11 cellular contexts compared by ENCODE assay signal in the genomic region with DNA sequence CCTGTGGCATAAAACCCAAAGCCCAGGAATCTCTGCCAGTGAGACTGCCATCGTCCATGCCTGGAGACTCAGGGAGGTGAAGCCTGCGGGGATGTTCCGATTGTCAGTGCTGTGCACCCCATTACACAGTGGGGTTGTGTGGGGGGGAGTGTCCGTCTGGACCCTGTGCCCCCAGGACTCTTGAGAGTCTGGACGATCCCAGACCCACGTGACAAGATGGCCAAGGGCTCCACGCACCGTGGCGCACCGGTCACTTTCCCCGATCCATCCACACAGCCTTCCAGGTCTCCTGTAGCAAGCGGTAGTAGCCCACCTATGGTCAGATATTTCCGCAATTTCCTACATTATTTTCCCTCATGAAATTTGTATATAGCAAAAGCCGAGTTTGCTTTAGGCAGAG. TPM values are rescaled to one million over a fixed set of nuclear protein-coding genes. Genes with fewer than 3 reads are reported as not detected.
DNase-seq lines count a peak whose midpoint lies in the region; FAIRE-seq and TF ChIP-seq lines count a peak whose summit lies in the region.
"Had no signal": no experiment of that assay in that cellular context is flagged by ENCODE, and none has a peak within 500 bp of the region (broad histone marks: within the 10 kb centered on the region; RNA-seq: fewer than 3 reads in every experiment).

No MANE protein-coding gene starts in this region.

- H4K5ac ChIP-seq in H1 (ENCODE audit: insufficient read length, low read depth, low read length): no peak overlapping the region

- peaks cover 100% of the 10 kb centered on the region for H3K27me3 ChIP-seq in HUES64 (ENCODE audit: insufficient read depth, low read length)
- peaks cover 47 to 85% (median 78%) of the 10 kb centered on the region in 4 experiments for H3K27me3 ChIP-seq in H1 (replicated peaks in 1 of 4; ENCODE audit: control insufficient read depth in 3 of 4, extremely low read depth in 1 of 4, insufficient read depth in 3 of 4, low read length in 3 of 4)
- peaks cover 13% of the 10 kb centered on the region for H3K27me3 ChIP-seq in rectal smooth muscle tissue (ENCODE audit: control insufficient read depth, insufficient read depth, low read length)

- TF ChIP-seq CTCF in H1 (IDR thresholded peaks at IDR 0.05; ENCODE audit: control extremely low read depth in 1 of 3, insufficient read depth in 1 of 3, low read depth in 1 of 3, low read length in 3 of 3): no peak

- peak overlapping the region; percentile 81 to 87 for H3K4me2 ChIP-seq in H1 (ENCODE audit: insufficient read depth in 1 of 2, low read depth in 2 of 2, low read length in 2 of 2)

- no peak overlapping the region for H2BK12ac ChIP-seq in H1 (ENCODE audit: low read depth, low read length)

- H2AFZ ChIP-seq in H1 (ENCODE audit: low read length): no peak overlapping the region

- no peak for TF ChIP-seq EP300 in H1 (IDR thresholded peaks at IDR 0.05; ENCODE audit: borderline replicate concordance in 1 of 2, low read depth in 2 of 2, low read length in 2 of 2)

- no peak overlapping the region for H2BK120ac ChIP-seq in H1 (replicated peaks; ENCODE audit: low read depth, low read length)

- POLR2A ChIA-PET in H1 (lab: Charles Lee; ENCODE audit: partially characterized antibody): interaction anchor here (1.6 kb wide), 1 partner anchor 46 kb away, joined by 5 read pairs; the partner anchor contains the start of genes SIAE and SPA17

- H4K8ac ChIP-seq in H1 (ENCODE audit: extremely low read depth, insufficient read depth, low read length): no peak overlapping the region

- H3K14ac ChIP-seq in H1 (ENCODE audit: insufficient read length): no peak overlapping the region

- H3K79me1 ChIP-seq in H1 (ENCODE audit: low read depth, low read length): no peaks in the 10 kb centered on the region

- WGBS in HUES64: 31% methylated on average over 14 of the region's 14 CpGs
- WGBS in H1 (ENCODE audit: extremely low coverage in 1 of 2, insufficient coverage in 1 of 2, insufficient read length in 1 of 2, insufficient replicate concordance in 2 of 2, low coverage in 1 of 2, low lambda C conversion rate in 2 of 2, missing lambda C conversion rate in 1 of 2), 2 experiments: 30% methylated on average over 14 of the region's 14 CpGs; no CpG with 5 or more reads in 1 of the 2 experiments

- no peak overlapping the region for H2BK5ac ChIP-seq in H1 (ENCODE audit: low read depth, low read length)

- no peaks in the 10 kb centered on the region for H3K79me2 ChIP-seq in H1 (ENCODE audit: control insufficient read depth in 1 of 2, insufficient read depth in 2 of 2, low read length in 2 of 2)

- no peak overlapping the region for H3K18ac ChIP-seq in H1 (ENCODE audit: extremely low read depth, low read length)

- CTCF ChIA-PET in H1 (lab: Charles Lee; ENCODE audit: partially characterized antibody): interaction anchor here (1.1 to 1.6 kb wide), 2 partner anchors 25 to 50 kb away, joined by 3 to 4 read pairs; no protein-coding TSS in a partner anchor

- H3K4me1 ChIP-seq in HUES64 (ENCODE audit: insufficient read depth, low read length) (peaks cover 9% of the 10 kb centered on the region; the same call in 1 of the 2 replicates), H1 (replicated peaks in 1 of 4; ENCODE audit: control insufficient read depth in 3 of 4, insufficient read depth in 4 of 4, low read length in 3 of 4) (peaks cover 0 to 5% (median 3%) of the 10 kb centered on the region in 4 experiments; a peak in 5 of 7 replicates), rectal smooth muscle tissue (ENCODE audit: control insufficient read depth, insufficient read depth, low read length) (no peaks in the 10 kb centered on the region)

- H2AK5ac ChIP-seq in H1 (ENCODE audit: low read depth, low read length): no peak overlapping the region

- no peaks in the 10 kb centered on the region for H4K20me1 ChIP-seq in H1 (replicated peaks in 1 of 2; ENCODE audit: control insufficient read depth in 1 of 2, insufficient read depth in 2 of 2, low read length in 2 of 2)

- H3K9ac ChIP-seq in HUES64 (ENCODE audit: low read depth, low read length): no peak overlapping the region
- H3K9ac ChIP-seq in H1 (replicated peaks in 1 of 4; ENCODE audit: extremely low read depth in 1 of 4, low read depth in 3 of 4, low read length in 3 of 4): no peak overlapping the region
- no peak overlapping the region for H3K9ac ChIP-seq in rectal smooth muscle tissue (ENCODE audit: low read length)

- H2BK15ac ChIP-seq in H1 (ENCODE audit: low read length): no peak overlapping the region

- H3K23ac ChIP-seq in H1 (ENCODE audit: insufficient read length): no peak overlapping the region

- no peak overlapping the region for H2BK20ac ChIP-seq in H1 (ENCODE audit: low read length)

- no peak overlapping the region for H3K27ac ChIP-seq in HUES64 (ENCODE audit: low read depth, low read length)
- no peak overlapping the region for H3K27ac ChIP-seq in H1 (ENCODE audit: low read depth, low read length)
- no peak overlapping the region for H3K27ac ChIP-seq in rectal smooth muscle tissue (ENCODE audit: low read depth, low read length)
- H3K27ac ChIP-seq: SJSA1, skin epidermis had no signal

- peaks cover 8% of the 10 kb centered on the region for H3K23me2 ChIP-seq in H1 (ENCODE audit: low read depth, low read length)

- H3K4ac ChIP-seq in H1 (replicated peaks; ENCODE audit: insufficient read length, low read depth, low read length): no peak overlapping the region

- H3K56ac ChIP-seq in H1 (replicated peaks; ENCODE audit: insufficient read length, low read depth, low read length): no peak overlapping the region

- H3K9me3 ChIP-seq in HUES64 (ENCODE audit: insufficient read depth, low read depth, low read length) (no peaks in the 10 kb centered on the region), H1 (ENCODE audit: insufficient read depth in 2 of 2, low read depth in 1 of 2, low read length in 1 of 2) (no peaks in the 10 kb centered on the region)
- H3K9me3 ChIP-seq: gastroesophageal sphincter, SJSA1 had no signal

- FAIRE-seq in H1 (lab: Jason Lieb, UNC): no peak

- H4K91ac ChIP-seq in H1 (replicated peaks; ENCODE audit: insufficient read length, low read length): no peak overlapping the region

- H3K36me3 ChIP-seq in HUES64 (ENCODE audit: insufficient read depth, low read length) (no peaks in the 10 kb centered on the region), H1 (ENCODE audit: control insufficient read depth in 2 of 4, insufficient read depth in 4 of 4, low read length in 3 of 4) (no peaks in the 10 kb centered on the region), rectal smooth muscle tissue (ENCODE audit: control insufficient read depth, insufficient read depth, low read length) (no peaks in the 10 kb centered on the region)
- H3K36me3 ChIP-seq: gastroesophageal sphincter, SJSA1 had no signal

- H3K4me3 ChIP-seq in HUES64 (ENCODE audit: low read length) (peak overlapping the region; percentile 54; the same call in 1 of the 2 replicates), H1 (ENCODE audit: extremely low read depth in 1 of 4, insufficient read depth in 2 of 4, low read depth in 3 of 4, low read length in 4 of 4) (peak overlapping the region; percentile 32 to 60 (median 54); a peak in 7 of 8 replicates), rectal smooth muscle tissue (ENCODE audit: low read length) (peak overlapping the region; percentile 57)
- H3K4me3 ChIP-seq: SJSA1 had no signal

- TF ChIP-seq RAD21 in H1 (IDR thresholded peaks at IDR 0.05 in 1 of 2, conservative IDR thresholded peaks at IDR 0.05 in 1 of 2; ENCODE audit: low read depth in 2 of 2, low read length in 2 of 2): no peak

- DNase-seq in H1 (ENCODE audit: low read depth in 1 of 2, low spot score in 2 of 2) (no peak), NCI-H1092 (lab: John Stamatoyannopoulos, UW) (no peak), NCI-H226 (no peak)
- DNase-seq: activated T-cell treated with anti-CD3 and anti-CD28 coated beads for 4 hours; anterior cingulate cortex; effector CD4-positive, alpha-beta T cell had no signal

- no peak for TF ChIP-seq POLR2A in H1 (IDR thresholded peaks at IDR 0.05; ENCODE audit: control extremely low read depth in 1 of 2, low read depth in 2 of 2, low read length in 2 of 2)

RNA-seq across cellular contexts. Expression of gene NRGN, which starts 20.9 kb away (rescaled TPM):
- 8.3 TPM for polyA plus RNA-seq in HUES64 (2013, experiment 1 of 2)
- 14.9 TPM for polyA plus RNA-seq in HUES64 (2013, experiment 2 of 2)
- 0.60 and 0.75 TPM in 2 replicates for total RNA-seq in H1 (2021; fragmentation: NEBNext Ultra II Directional; extraction: Animal tissue kit (Norgen Biotek cat#: 25700))
- 1.0 and 1.5 TPM in 2 replicates for polyA plus RNA-seq in H1 (2011; rRNA removed)
- polyA plus RNA-seq in H1 (2011; cell fraction: cytosol; rRNA removed): 0.54 TPM
- polyA plus RNA-seq in H1 (2011; cell fraction: nucleus; rRNA removed): 1.7 TPM
- 0.76 to 1.2 TPM (median 0.92 TPM) in 4 replicates for polyA plus RNA-seq in H1 (2012, experiment 1 of 2)
- 0.89 TPM for polyA plus RNA-seq in H1 (2012, experiment 2 of 2)
- polyA plus RNA-seq in H1 (2013, experiment 1 of 2): 1.2 TPM
- polyA plus RNA-seq in H1 (2013, experiment 2 of 2): 0.83 TPM
- 0.38 TPM in 1 of 2 replicates, not detected in the other for polyA minus RNA-seq in H1 (2011; rRNA and poly(A)+ RNA removed)
- polyA minus RNA-seq in H1 (2011; cell fraction: cytosol; rRNA and poly(A)+ RNA removed): not detected
- not detected for polyA minus RNA-seq in H1 (2011; cell fraction: nucleus; rRNA and poly(A)+ RNA removed)

RNA-seq across cellular contexts. Expression of gene VSIG2, which starts 33.3 kb away (rescaled TPM):
- not detected for polyA plus RNA-seq in HUES64 (2013, experiment 1 of 2)
- not detected for polyA plus RNA-seq in HUES64 (2013, experiment 2 of 2)
- not detected in 2 replicates for total RNA-seq in H1 (2021; fragmentation: NEBNext Ultra II Directional; extraction: Animal tissue kit (Norgen Biotek cat#: 25700))
- polyA plus RNA-seq in H1 (2011; rRNA removed): 0.18 and 0.35 TPM in 2 replicates
- polyA plus RNA-seq in H1 (2011; cell fraction: cytosol; rRNA removed): not detected
- not detected for polyA plus RNA-seq in H1 (2011; cell fraction: nucleus; rRNA removed)
- polyA plus RNA-seq in H1 (2012, experiment 1 of 2): 0.16 to 0.42 TPM (median 0.28 TPM) in 3 of 4 replicates, not detected in the other
- polyA plus RNA-seq in H1 (2012, experiment 2 of 2): 0.16 TPM
- polyA plus RNA-seq in H1 (2013, experiment 1 of 2): not detected
- polyA plus RNA-seq in H1 (2013, experiment 2 of 2): not detected
- not detected in 2 replicates for polyA minus RNA-seq in H1 (2011; rRNA and poly(A)+ RNA removed)
- not detected for polyA minus RNA-seq in H1 (2011; cell fraction: cytosol; rRNA and poly(A)+ RNA removed)
- not detected for polyA minus RNA-seq in H1 (2011; cell fraction: nucleus; rRNA and poly(A)+ RNA removed)
- total RNA-seq: SJSA1 had no signal

RNA-seq across cellular contexts. Expression of gene ESAM, which starts 43.3 kb away (rescaled TPM):
- polyA plus RNA-seq in HUES64 (2013, experiment 1 of 2): 0.25 TPM
- polyA plus RNA-seq in HUES64 (2013, experiment 2 of 2): 0.44 TPM
- 0.17 TPM in 1 of 2 replicates, not detected in the other for total RNA-seq in H1 (2021; fragmentation: NEBNext Ultra II Directional; extraction: Animal tissue kit (Norgen Biotek cat#: 25700))
- 0.09 and 0.19 TPM in 2 replicates for polyA plus RNA-seq in H1 (2011; rRNA removed)
- polyA plus RNA-seq in H1 (2011; cell fraction: cytosol; rRNA removed): 0.21 TPM
- polyA plus RNA-seq in H1 (2011; cell fraction: nucleus; rRNA removed): 0.91 TPM
- 0.10 to 0.31 TPM (median 0.22 TPM) in 4 replicates for polyA plus RNA-seq in H1 (2012, experiment 1 of 2)
- 0.26 TPM for polyA plus RNA-seq in H1 (2012, experiment 2 of 2)
- polyA plus RNA-seq in H1 (2013, experiment 1 of 2): 0.39 TPM
- 0.26 TPM for polyA plus RNA-seq in H1 (2013, experiment 2 of 2)
- polyA minus RNA-seq in H1 (2011; rRNA and poly(A)+ RNA removed): 0.32 TPM in 1 of 2 replicates, not detected in the other
- not detected for polyA minus RNA-seq in H1 (2011; cell fraction: cytosol; rRNA and poly(A)+ RNA removed)
- not detected for polyA minus RNA-seq in H1 (2011; cell fraction: nucleus; rRNA and poly(A)+ RNA removed)

RNA-seq across cellular contexts. Expression of gene SPA17, which starts 45.1 kb away (rescaled TPM):
- 13.9 TPM for polyA plus RNA-seq in HUES64 (2013, experiment 1 of 2)
- polyA plus RNA-seq in HUES64 (2013, experiment 2 of 2): 19.3 TPM
- 4.2 and 5.2 TPM in 2 replicates for total RNA-seq in H1 (2021; fragmentation: NEBNext Ultra II Directional; extraction: Animal tissue kit (Norgen Biotek cat#: 25700))
- polyA plus RNA-seq in H1 (2011; rRNA removed): 1.8 and 3.7 TPM in 2 replicates
- polyA plus RNA-seq in H1 (2011; cell fraction: cytosol; rRNA removed): 4.8 TPM
- polyA plus RNA-seq in H1 (2011; cell fraction: nucleus; rRNA removed): 1.4 TPM
- 5.5 to 7.6 TPM (median 6.4 TPM) in 4 replicates for polyA plus RNA-seq in H1 (2012, experiment 1 of 2)
- 3.0 TPM for polyA plus RNA-seq in H1 (2012, experiment 2 of 2)
- 9.1 TPM for polyA plus RNA-seq in H1 (2013, experiment 1 of 2)
- 8.7 TPM for polyA plus RNA-seq in H1 (2013, experiment 2 of 2)
- polyA minus RNA-seq in H1 (2011; rRNA and poly(A)+ RNA removed): 1.4 and 2.3 TPM in 2 replicates
- 1.5 TPM for polyA minus RNA-seq in H1 (2011; cell fraction: cytosol; rRNA and poly(A)+ RNA removed)
- polyA minus RNA-seq in H1 (2011; cell fraction: nucleus; rRNA and poly(A)+ RNA removed): 4.6 TPM

RNA-seq across cellular contexts. Expression of gene SIAE, which starts 45.3 kb away (rescaled TPM):
- 2.2 TPM for polyA plus RNA-seq in HUES64 (2013, experiment 1 of 2)
- polyA plus RNA-seq in HUES64 (2013, experiment 2 of 2): 3.2 TPM
- total RNA-seq in H1 (2021; fragmentation: NEBNext Ultra II Directional; extraction: Animal tissue kit (Norgen Biotek cat#: 25700)): 1.7 and 2.3 TPM in 2 replicates
- 1.9 and 3.7 TPM in 2 replicates for polyA plus RNA-seq in H1 (2011; rRNA removed)
- 3.5 TPM for polyA plus RNA-seq in H1 (2011; cell fraction: cytosol; rRNA removed)
- polyA plus RNA-seq in H1 (2011; cell fraction: nucleus; rRNA removed): 4.7 TPM
- polyA plus RNA-seq in H1 (2012, experiment 1 of 2): 1.7 to 3.0 TPM (median 2.9 TPM) in 4 replicates
- polyA plus RNA-seq in H1 (2012, experiment 2 of 2): 0.42 TPM
- 3.6 TPM for polyA plus RNA-seq in H1 (2013, experiment 1 of 2)
- polyA plus RNA-seq in H1 (2013, experiment 2 of 2): 3.7 TPM
- 2.6 and 4.5 TPM in 2 replicates for polyA minus RNA-seq in H1 (2011; rRNA and poly(A)+ RNA removed)
- 0.95 TPM for polyA minus RNA-seq in H1 (2011; cell fraction: cytosol; rRNA and poly(A)+ RNA removed)
- polyA minus RNA-seq in H1 (2011; cell fraction: nucleus; rRNA and poly(A)+ RNA removed): 1.4 TPM
